In genomic region chr4:127708985-127709384, GRCh38 we compare ENCODE assay signal across 9 cellular contexts. TPM values are rescaled to one million over a fixed set of nuclear protein-coding genes. Genes with fewer than 3 reads are reported as not detected.
DNase-seq lines count a peak whose midpoint lies in the region; ATAC-seq and TF ChIP-seq lines count a peak whose summit lies in the region.
"Had no signal": no experiment of that assay in that cellular context is flagged by ENCODE, and none has a peak within 500 bp of the region (broad histone marks: within the 10 kb centered on the region; RNA-seq: fewer than 3 reads in every experiment).

No MANE protein-coding gene starts in this region.

- no peak overlapping the region for H3K27ac ChIP-seq in SJSA1
- no peak overlapping the region for H3K27ac ChIP-seq in heart right ventricle
- peak overlapping the region in 14 of 21 experiments; percentile 11 to 66 (median 38) for H3K27ac ChIP-seq in skin epidermis

- no peaks in the 10 kb centered on the region for H3K27me3 ChIP-seq in SJSA1 (replicated peaks)
- H3K27me3 ChIP-seq in heart right ventricle, result no peaks in the 10 kb centered on the region

- H3K9me3 Mint-ChIP-seq in HFFc6, result no peaks in the 10 kb centered on the region

- DNase-seq in HFFc6, result peak; percentile 84
- DNase-seq in SJSA1 (ENCODE audit: low read depth in 1 of 2, low spot score in 2 of 2), result peak; percentile 36 to 56
- DNase-seq in heart right ventricle, result peak in 1 of 2 donors; percentile 15
- DNase-seq in AML-193 (lab: John Stamatoyannopoulos, UW), result no peak
- DNase-seq in DMS79 (lab: John Stamatoyannopoulos, UW), result no peak

- no peaks in the 10 kb centered on the region for H3K9me3 ChIP-seq in SJSA1 (replicated peaks)
- H3K9me3 ChIP-seq in heart right ventricle, result no peaks in the 10 kb centered on the region

- H3K4me3 ChIP-seq in SJSA1 (no peak overlapping the region), heart right ventricle (no peak overlapping the region), skin epidermis (no peak overlapping the region)

- no peaks in the 10 kb centered on the region; the same call in 1 of the 2 replicates for H3K36me3 Mint-ChIP-seq in HFFc6 (ENCODE audit: low read depth)

- H3K36me3 ChIP-seq in SJSA1 (no peaks in the 10 kb centered on the region), heart right ventricle (peaks cover 0 to 47% (median 0%) of the 10 kb centered on the region in 9 donors)

- H3K4me3 Mint-ChIP-seq in HFFc6, result peak overlapping the region; percentile 33

- WGBS in heart right ventricle, 2 donors, result 33 to 42% methylated on average over 5 of the region's 5 CpGs

- H3K4me1 ChIP-seq in SJSA1 (replicated peaks), result peaks cover 8% of the 10 kb centered on the region
- peaks cover 0 to 8% (median 0%) of the 10 kb centered on the region in 9 donors for H3K4me1 ChIP-seq in heart right ventricle

- no peak overlapping the region for H3K27ac Mint-ChIP-seq in HFFc6

- H3K27me3 Mint-ChIP-seq in HFFc6 (ENCODE audit: insufficient read depth), result no peaks in the 10 kb centered on the region

- peak in 7 of 8 donors; percentile 46 to 98 (median 81) for ATAC-seq in heart right ventricle
- no peak for ATAC-seq in HG02642 (IDR thresholded peaks at IDR 0.05; ENCODE audit: poor library complexity, unreplicated experiment)
- ATAC-seq in GM21529 (IDR thresholded peaks at IDR 0.05; ENCODE audit: unreplicated experiment), result no peak

- peaks cover 18% of the 10 kb centered on the region for H3K4me1 Mint-ChIP-seq in HFFc6 (ENCODE audit: low read depth)

- TF ChIP-seq CTCF in HFFc6 (IDR thresholded peaks at IDR 0.05) (no peak), heart right ventricle (IDR thresholded peaks at IDR 0.05) (no peak)

- intact Hi-C loops in heart right ventricle (cut with DNase I), result no loop called here

RNA-seq across cellular contexts. Expression of gene SLC25A31, which starts 21.2 kb away (rescaled TPM):
- total RNA-seq in HFFc6 (2021; fragmentation: NEBNext Ultra II Directional; extraction: Animal tissue kit (Norgen Biotek cat#: 25700)), result not detected
- total RNA-seq in SJSA1 (2014; rRNA removed; shearing (Covaris generic)), result not detected in 2 replicates
- total RNA-seq in heart right ventricle, result not detected
- not detected for polyA plus RNA-seq in heart right ventricle
- total RNA-seq: T-helper 2 cell treated with Interferon-gamma antibody and Interleukin-4, amounts not matched to agents 100 ng/mL and 5 ng/mL, for 36 hours had no signal

Comparison
In these comparisons a context has a peak if more than half of its experiments do, and no peak if none do; other contexts are left out.
1. DNase-seq: peak in HFFc6 (single experiment) and SJSA1 (2 of 2); none in AML-193 (0 of 2) and DMS79 (single experiment).
2. H3K27ac ChIP-seq: peak in skin epidermis (14 of 21); none in SJSA1 (single experiment) and heart right ventricle (0 of 10).
3. ATAC-seq: peak in heart right ventricle (7 of 8); none in HG02642 (single experiment) and GM21529 (single experiment).